ENCODE assay signal across 29 cellular contexts in genomic region chr17:29633886-29634285, GRCh38. TPM values are rescaled to one million over a fixed set of nuclear protein-coding genes. Genes with fewer than 3 reads are reported as not detected.
A peak's percentile ranks its signal among the peaks of the same experiment; 100 is the strongest.
DNase-seq lines count a peak whose midpoint lies in the region; ATAC-seq and TF ChIP-seq lines count a peak whose summit lies in the region.
"Had no signal": no experiment of that assay in that cellular context is flagged by ENCODE, and none has a peak within 500 bp of the region (broad histone marks: within the 10 kb centered on the region; RNA-seq: fewer than 3 reads in every experiment).

No MANE protein-coding gene starts in this region.

- intact Hi-C loops in activated CD4-positive, alpha-beta memory T cell treated with anti-CD3 and anti-CD28 coated beads for 36 hours (cut with micrococcal nuclease), result no loop called here
- intact Hi-C loops in natural killer cell (cut with micrococcal nuclease), result no loop called here
- intact Hi-C loops in aorta (cut with DNase I), result no loop called here

- POLR2A ChIA-PET in activated CD4-positive, alpha-beta memory T cell treated with anti-CD3 and anti-CD28 coated beads, Interleukin-2, amount 10 ng/mL, durations not matched to agents 7 days and 5 days (lab: Charles Lee), result interaction anchor here (1.0 to 1.3 kb wide), 2 partner anchors 9 to 297 kb away, joined by 3 to 4 read pairs; no protein-coding TSS in a partner anchor
- POLR2A ChIA-PET in activated CD4-positive, alpha-beta memory T cell treated with anti-CD3 and anti-CD28 coated beads for 36 hours (lab: Charles Lee), result interaction anchor here (1.8 kb wide), 1 partner anchor 9 kb away, joined by 5 read pairs; no protein-coding TSS in a partner anchor
- POLR2A ChIA-PET in CD8-positive, alpha-beta memory T cell (lab: Charles Lee), result no interaction called here

- no peak overlapping the region for H3K4me3 Mint-ChIP-seq in activated CD4-positive, alpha-beta memory T cell treated with anti-CD3 and anti-CD28 coated beads, Interleukin-2, amount 10 ng/mL, durations not matched to agents 7 days and 5 days
- no peak overlapping the region for H3K4me3 Mint-ChIP-seq in activated CD4-positive, alpha-beta memory T cell treated with anti-CD3 and anti-CD28 coated beads for 36 hours
- H3K4me3 Mint-ChIP-seq in CD8-positive, alpha-beta memory T cell, result no peak overlapping the region
- no peak overlapping the region for H3K4me3 Mint-ChIP-seq in activated naive CD8-positive, alpha-beta T cell
- no peak overlapping the region for H3K4me3 Mint-ChIP-seq in natural killer cell

- peaks cover 46% of the 10 kb centered on the region for H3K36me3 Mint-ChIP-seq in activated CD4-positive, alpha-beta memory T cell treated with anti-CD3 and anti-CD28 coated beads, Interleukin-2, amount 10 ng/mL, durations not matched to agents 7 days and 5 days (ENCODE audit: low read depth)
- H3K36me3 Mint-ChIP-seq in activated CD4-positive, alpha-beta memory T cell treated with anti-CD3 and anti-CD28 coated beads for 36 hours, result peaks cover 34% of the 10 kb centered on the region
- peaks cover 4 to 80% (median 20%) of the 10 kb centered on the region in 3 donors for H3K36me3 Mint-ChIP-seq in CD8-positive, alpha-beta memory T cell
- H3K36me3 Mint-ChIP-seq in activated naive CD8-positive, alpha-beta T cell, result peaks cover 3% of the 10 kb centered on the region
- H3K36me3 Mint-ChIP-seq in natural killer cell, result peaks cover 6% of the 10 kb centered on the region

- peaks cover 17% of the 10 kb centered on the region for H3K4me1 Mint-ChIP-seq in activated CD4-positive, alpha-beta memory T cell treated with anti-CD3 and anti-CD28 coated beads, Interleukin-2, amount 10 ng/mL, durations not matched to agents 7 days and 5 days
- peaks cover 17% of the 10 kb centered on the region for H3K4me1 Mint-ChIP-seq in activated CD4-positive, alpha-beta memory T cell treated with anti-CD3 and anti-CD28 coated beads for 36 hours (ENCODE audit: low read depth)
- peaks cover 10 to 13% (median 11%) of the 10 kb centered on the region in 3 donors for H3K4me1 Mint-ChIP-seq in CD8-positive, alpha-beta memory T cell
- peaks cover 21% of the 10 kb centered on the region for H3K4me1 Mint-ChIP-seq in activated naive CD8-positive, alpha-beta T cell (ENCODE audit: low read depth)
- peaks cover 32 to 37% of the 10 kb centered on the region in 2 donors for H3K4me1 Mint-ChIP-seq in natural killer cell

- H3K27ac ChIP-seq in CD8-positive, alpha-beta memory T cell (ENCODE audit: low read depth, low read length), result no peak overlapping the region
- no peak overlapping the region for H3K27ac ChIP-seq in aorta (ENCODE audit: low read depth in 1 of 2, low read length in 2 of 2)
- H3K27ac ChIP-seq: colonic mucosa, GM23248, RWPE1, sigmoid colon, SK-N-MC had no signal

- no peak for ATAC-seq in natural killer cell
- ATAC-seq in aorta (ENCODE audit: low FRiP score), result no peak
- ATAC-seq: left colon had no signal

- no peaks in the 10 kb centered on the region for H3K9me3 Mint-ChIP-seq in activated CD4-positive, alpha-beta memory T cell treated with anti-CD3 and anti-CD28 coated beads, Interleukin-2, amount 10 ng/mL, durations not matched to agents 7 days and 5 days
- H3K9me3 Mint-ChIP-seq in activated CD4-positive, alpha-beta memory T cell treated with anti-CD3 and anti-CD28 coated beads for 36 hours, result no peaks in the 10 kb centered on the region
- H3K9me3 Mint-ChIP-seq in CD8-positive, alpha-beta memory T cell, result no peaks in the 10 kb centered on the region
- H3K9me3 Mint-ChIP-seq in activated naive CD8-positive, alpha-beta T cell (ENCODE audit: low read depth), result no peaks in the 10 kb centered on the region
- no peaks in the 10 kb centered on the region for H3K9me3 Mint-ChIP-seq in natural killer cell

- no peaks in the 10 kb centered on the region for H3K4me1 ChIP-seq in CD8-positive, alpha-beta memory T cell (ENCODE audit: insufficient read depth, low read length)
- no peaks in the 10 kb centered on the region for H3K4me1 ChIP-seq in aorta (ENCODE audit: control insufficient read depth in 1 of 2, insufficient read depth in 2 of 2, low read length in 2 of 2)
- H3K4me1 ChIP-seq: colonic mucosa had no signal

- WGBS in aorta, 2 donors, result 93 to 96% methylated on average over 3 of the region's 3 CpGs

- H3K27me3 ChIP-seq in CD8-positive, alpha-beta memory T cell (ENCODE audit: insufficient read depth, low read length, poor library complexity, severe bottlenecking), result no peaks in the 10 kb centered on the region
- H3K27me3 ChIP-seq in aorta (ENCODE audit: control insufficient read depth in 1 of 2, insufficient read depth in 2 of 2, low read length in 1 of 2), result no peaks in the 10 kb centered on the region
- H3K27me3 ChIP-seq: colonic mucosa, heart right ventricle, MG63, sigmoid colon, tibial nerve had no signal

- H3K9me3 ChIP-seq in CD8-positive, alpha-beta memory T cell (ENCODE audit: low read length), result no peaks in the 10 kb centered on the region
- no peaks in the 10 kb centered on the region for H3K9me3 ChIP-seq in aorta (ENCODE audit: control insufficient read depth, low read length)
- H3K9me3 ChIP-seq: colonic mucosa, heart right ventricle, MG63, sigmoid colon, tibial nerve had no signal

- TF ChIP-seq CTCF in natural killer cell (IDR thresholded peaks at IDR 0.05), result no peak

- no peak overlapping the region for H3K4me3 ChIP-seq in CD8-positive, alpha-beta memory T cell (ENCODE audit: low read length)
- H3K4me3 ChIP-seq in aorta (ENCODE audit: low read length in 2 of 2), result no peak overlapping the region
- H3K4me3 ChIP-seq: colonic mucosa, GM23248, heart right ventricle, MG63, sigmoid colon, SK-N-MC, tibial nerve had no signal

- no peak for DNase-seq in activated CD4-positive, alpha-beta memory T cell treated with anti-CD3 and anti-CD28 coated beads, Interleukin-2, amount 10 ng/mL, durations not matched to agents 7 days and 5 days
- no peak for DNase-seq in activated CD4-positive, alpha-beta memory T cell treated with anti-CD3 and anti-CD28 coated beads for 36 hours
- DNase-seq in CD8-positive, alpha-beta memory T cell, result no peak
- DNase-seq in natural killer cell (no peak), OCI-M1 (lab: John Stamatoyannopoulos, UW) (no peak), aorta (no peak), cerebellum (ENCODE audit: low spot score) (no peak)
- DNase-seq: activated CD4-positive, alpha-beta T cell treated with anti-CD3 and anti-CD28 coated beads for 48 hours; activated CD8-positive, alpha-beta memory T cell treated with anti-CD3 and anti-CD28 coated beads, Interleukin-2, amount 50 U/mL, for 48 hours; activated effector memory CD4-positive, alpha-beta T cell treated with Interleukin-2 at 50 U/mL for 16 hours; AML-193; colonic mucosa; DMS153; effector memory CD4-positive, alpha-beta T cell; GM23248; heart right ventricle; KG1; left colon; MG63; NCI-H1436 treated with DMSO at 0.1 percent for 48 hours; NCI-H2107; NCI-H446; NCI-H82; sigmoid colon had no signal

- H3K36me3 ChIP-seq in CD8-positive, alpha-beta memory T cell (ENCODE audit: insufficient read depth, low read length), result peaks cover 37% of the 10 kb centered on the region
- peaks cover 0 to 9% of the 10 kb centered on the region in 2 donors for H3K36me3 ChIP-seq in aorta (ENCODE audit: control insufficient read depth in 1 of 2, insufficient read depth in 2 of 2, low read length in 1 of 2)

- H3K27me3 Mint-ChIP-seq in activated CD4-positive, alpha-beta memory T cell treated with anti-CD3 and anti-CD28 coated beads, Interleukin-2, amount 10 ng/mL, durations not matched to agents 7 days and 5 days, result no peaks in the 10 kb centered on the region
- H3K27me3 Mint-ChIP-seq in activated CD4-positive, alpha-beta memory T cell treated with anti-CD3 and anti-CD28 coated beads for 36 hours, result no peaks in the 10 kb centered on the region
- H3K27me3 Mint-ChIP-seq in CD8-positive, alpha-beta memory T cell, result no peaks in the 10 kb centered on the region
- no peaks in the 10 kb centered on the region for H3K27me3 Mint-ChIP-seq in activated naive CD8-positive, alpha-beta T cell
- H3K27me3 Mint-ChIP-seq in natural killer cell (ENCODE audit: low read depth in 2 of 2), result no peaks in the 10 kb centered on the region
- H3K27me3 Mint-ChIP-seq: progenitor cell of endocrine pancreas had no signal

- peak overlapping the region; percentile 5 for H3K27ac Mint-ChIP-seq in activated CD4-positive, alpha-beta memory T cell treated with anti-CD3 and anti-CD28 coated beads, Interleukin-2, amount 10 ng/mL, durations not matched to agents 7 days and 5 days
- H3K27ac Mint-ChIP-seq in activated CD4-positive, alpha-beta memory T cell treated with anti-CD3 and anti-CD28 coated beads for 36 hours, result no peak overlapping the region
- peak overlapping the region in 6 of 8 donors; percentile 6 to 69 (median 63) for H3K27ac Mint-ChIP-seq in CD8-positive, alpha-beta memory T cell
- H3K27ac Mint-ChIP-seq in activated naive CD8-positive, alpha-beta T cell, result peak overlapping the region; percentile 92
- peak overlapping the region; percentile 14 to 18 for H3K27ac Mint-ChIP-seq in natural killer cell
- H3K27ac Mint-ChIP-seq: progenitor cell of endocrine pancreas had no signal

- CTCF ChIA-PET in activated CD4-positive, alpha-beta memory T cell treated with anti-CD3 and anti-CD28 coated beads, Interleukin-2, amount 10 ng/mL, durations not matched to agents 7 days and 5 days (lab: Charles Lee), result interaction anchor here (2.7 to 3.6 kb wide), 2 partner anchors 17 to 146 kb away, joined by 7 to 16 read pairs; no protein-coding TSS in a partner anchor
- CTCF ChIA-PET in activated CD4-positive, alpha-beta memory T cell treated with anti-CD3 and anti-CD28 coated beads for 36 hours (lab: Charles Lee), result interaction anchor here (1.4 to 3.4 kb wide), 4 partner anchors 16 to 297 kb away, joined by 3 to 18 read pairs (median 6); partner anchors contain the start of gene SSH2
- CTCF ChIA-PET in CD8-positive, alpha-beta memory T cell (lab: Charles Lee), result interaction anchor here (2.0 to 3.2 kb wide), 2 partner anchors 11 to 17 kb away, joined by 5 to 17 read pairs; partner anchors contain the start of gene CORO6

RNA-seq across cellular contexts. Expression of gene CORO6, which starts 11.2 kb away (rescaled TPM):
- total RNA-seq in activated CD4-positive, alpha-beta memory T cell treated with anti-CD3 and anti-CD28 coated beads, Interleukin-2, amount 10 ng/mL, durations not matched to agents 7 days and 5 days, result 1 to 10 TPM; 5.3 to 5.6 TPM
- 10 to 100 TPM; 21.3 to 22.1 TPM for total RNA-seq in activated CD4-positive, alpha-beta memory T cell treated with anti-CD3 and anti-CD28 coated beads for 36 hours
- total RNA-seq in CD8-positive, alpha-beta memory T cell, result 1 to 10 TPM; 2.5 to 2.9 TPM
- polyA plus RNA-seq in CD8-positive, alpha-beta memory T cell, result 0.17 TPM
- 10 to 100 TPM in 1 of 3 donors, 1 to 10 TPM in 2; 2.4 to 18.7 (median 3.9) TPM for total RNA-seq in natural killer cell
- total RNA-seq in aorta, result 10 to 100 TPM in 1 of 2 donors, 1 to 10 TPM in 1; 9.9 to 12.3 TPM
- polyA plus RNA-seq in aorta, result 10 to 100 TPM in 1 of 2 donors, 1 to 10 TPM in 1; 2.9 to 51.6 TPM
- total RNA-seq in cerebellum, result 1.3 TPM
- total RNA-seq: progenitor cell of endocrine pancreas had no signal

RNA-seq across cellular contexts. Expression of gene ANKRD13B, which starts 41.0 kb away (rescaled TPM):
- total RNA-seq in activated CD4-positive, alpha-beta memory T cell treated with anti-CD3 and anti-CD28 coated beads, Interleukin-2, amount 10 ng/mL, durations not matched to agents 7 days and 5 days, result 10 to 100 TPM; 11.3 to 13.6 TPM
- total RNA-seq in activated CD4-positive, alpha-beta memory T cell treated with anti-CD3 and anti-CD28 coated beads for 36 hours, result 10 to 100 TPM; 14.1 to 15.1 TPM
- 10 to 100 TPM; 20.8 to 21.8 TPM for total RNA-seq in CD8-positive, alpha-beta memory T cell
- polyA plus RNA-seq in CD8-positive, alpha-beta memory T cell, result 0.35 TPM
- 1 to 10 TPM; 2.3 to 6.6 (median 4.0) TPM for total RNA-seq in natural killer cell
- 10 to 100 TPM in 1 of 2 donors, 1 to 10 TPM in 1; 5.7 to 19.7 TPM for total RNA-seq in aorta
- 10 to 100 TPM in 1 of 2 donors, under 1 TPM in 1; 0.88 to 10.1 TPM for polyA plus RNA-seq in aorta
- 28.6 TPM for total RNA-seq in cerebellum

RNA-seq across cellular contexts. Expression of gene GIT1, which starts 44.4 kb away (rescaled TPM):
- 10 to 100 TPM; 76.6 to 80.4 TPM for total RNA-seq in activated CD4-positive, alpha-beta memory T cell treated with anti-CD3 and anti-CD28 coated beads, Interleukin-2, amount 10 ng/mL, durations not matched to agents 7 days and 5 days
- total RNA-seq in activated CD4-positive, alpha-beta memory T cell treated with anti-CD3 and anti-CD28 coated beads for 36 hours, result 10 to 100 TPM; 51.3 to 54.4 TPM
- 10 to 100 TPM; 69.7 to 69.8 TPM for total RNA-seq in CD8-positive, alpha-beta memory T cell
- polyA plus RNA-seq in CD8-positive, alpha-beta memory T cell, result 25.7 TPM
- total RNA-seq in natural killer cell (10 to 100 TPM; 39.4 to 61.4 (median 54.6) TPM), aorta (10 to 100 TPM; 38.5 to 47.0 TPM), cerebellum (35.7 TPM)
- polyA plus RNA-seq in aorta, result 10 to 100 TPM in 1 of 2 donors, 1 to 10 TPM in 1; 8.1 to 27.6 TPM
